10 cellular contexts compared by ENCODE assay signal in the genomic region with DNA sequence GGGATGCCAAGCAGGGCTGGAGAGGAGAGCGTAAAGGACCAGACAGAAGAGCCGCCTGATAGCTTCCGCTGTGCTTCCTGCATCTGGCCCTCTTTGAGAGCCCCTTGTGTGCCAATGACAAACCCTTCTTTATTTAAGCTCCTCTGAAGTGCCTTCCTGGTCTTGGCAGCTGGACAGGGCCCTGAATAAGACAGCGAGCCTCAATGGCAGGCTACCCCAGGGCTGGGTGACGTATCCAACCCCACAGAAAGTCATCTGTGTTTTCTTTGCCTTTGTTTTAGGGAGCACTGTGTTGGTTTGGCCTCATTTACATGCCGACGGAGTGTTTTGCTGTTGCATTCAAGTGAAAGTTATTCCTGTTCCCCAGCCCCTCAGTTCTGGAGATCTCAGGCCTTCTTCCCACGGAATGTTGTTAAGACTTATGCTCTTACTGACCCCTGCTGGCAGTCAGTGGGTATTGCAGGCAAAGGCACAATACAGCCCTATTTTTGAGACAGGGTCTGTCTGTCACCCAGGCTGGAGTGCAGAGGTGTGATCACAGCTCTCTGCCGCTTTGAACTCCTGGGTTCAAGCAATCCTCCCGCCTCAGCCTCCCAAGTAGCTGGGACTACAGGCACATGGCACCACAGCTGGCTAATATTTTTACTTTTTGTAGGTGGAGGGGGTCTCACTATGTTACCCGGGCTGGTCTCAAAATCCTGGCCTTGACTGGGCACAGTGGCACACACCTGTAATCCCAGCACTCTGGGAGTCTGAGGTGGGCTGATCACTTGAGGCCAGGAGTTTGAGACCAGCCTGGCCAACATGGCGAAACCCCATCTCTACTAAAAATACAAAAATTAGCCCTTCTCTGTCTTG. TPM values are rescaled to one million over a fixed set of nuclear protein-coding genes. Genes with fewer than 3 reads are reported as not detected.
DNase-seq lines count a peak whose midpoint lies in the region; ATAC-seq, FAIRE-seq and TF ChIP-seq lines count a peak whose summit lies in the region.
"Had no signal": no experiment of that assay in that cellular context is flagged by ENCODE, and none has a peak within 500 bp of the region (broad histone marks: within the 10 kb centered on the region; RNA-seq: fewer than 3 reads in every experiment).

No MANE protein-coding gene starts in this region.

- H3K4me3 Mint-ChIP-seq in CD14-positive monocyte = no peak overlapping the region
- H3K4me3 Mint-ChIP-seq in T-helper 2 cell treated with Interferon-gamma antibody and Interleukin-4, amounts not matched to agents 5 μg/mL and 100 μg/mL, for 36 hours = no peak overlapping the region
- no peak overlapping the region for H3K4me3 Mint-ChIP-seq in CD4-positive, alpha-beta memory T cell

- no peak for DNase-seq in CD14-positive monocyte (ENCODE audit: low spot score)
- DNase-seq in GM13976 (ENCODE audit: low spot score) = no peak
- DNase-seq in SK-MEL-5 (ENCODE audit: low read depth, low spot score) = peak; percentile 83
- DNase-seq in kidney = no peak
- DNase-seq in T-helper 2 cell treated with Interferon-gamma antibody and Interleukin-4, amounts not matched to agents 5 μg/mL and 100 μg/mL, for 36 hours (ENCODE audit: low spot score) = no peak
- DNase-seq in CD4-positive, alpha-beta memory T cell = no peak
- DNase-seq: GM23248 had no signal

- H3K36me3 Mint-ChIP-seq in CD14-positive monocyte = no peaks in the 10 kb centered on the region
- H3K36me3 Mint-ChIP-seq in T-helper 2 cell treated with Interferon-gamma antibody and Interleukin-4, amounts not matched to agents 5 μg/mL and 100 μg/mL, for 36 hours (ENCODE audit: low read depth) = no peaks in the 10 kb centered on the region
- peaks cover 2 to 7% of the 10 kb centered on the region in 2 donors for H3K36me3 Mint-ChIP-seq in CD4-positive, alpha-beta memory T cell

- intact Hi-C loops in CD14-positive monocyte (cut with micrococcal nuclease) (no loop called here), kidney (cut with DNase I) (no loop called here)
- intact Hi-C loops in CD4-positive, alpha-beta memory T cell (cut with micrococcal nuclease) = no loop called here

- ATAC-seq in HG03469 (IDR thresholded peaks at IDR 0.05; ENCODE audit: unreplicated experiment) (no peak), GM18502 (IDR thresholded peaks at IDR 0.05; ENCODE audit: poor library complexity, unreplicated experiment) (no peak)

- no peaks in the 10 kb centered on the region for H3K36me3 ChIP-seq in kidney (ENCODE audit: control insufficient read depth in 1 of 2, insufficient read depth in 2 of 2, low read length in 2 of 2)
- H3K36me3 ChIP-seq in CD4-positive, alpha-beta memory T cell (ENCODE audit: insufficient read depth, low read length) = no peaks in the 10 kb centered on the region

- peaks cover 4 to 10% of the 10 kb centered on the region in 2 donors for H3K9me3 ChIP-seq in kidney (ENCODE audit: control insufficient read depth in 1 of 2, low read length in 2 of 2)
- peaks cover 0 to 15% of the 10 kb centered on the region in 2 donors for H3K9me3 ChIP-seq in CD4-positive, alpha-beta memory T cell (ENCODE audit: control insufficient read depth in 1 of 2, low read length in 2 of 2)

- CTCF ChIA-PET in CD4-positive, alpha-beta memory T cell (lab: Charles Lee; ENCODE audit: partially characterized antibody) = interaction anchor here (1.3 kb wide), 1 partner anchor 10 kb away, joined by 4 read pairs; no protein-coding TSS in a partner anchor

- no peak overlapping the region for H3K27ac Mint-ChIP-seq in CD14-positive monocyte
- H3K27ac Mint-ChIP-seq in T-helper 2 cell treated with Interferon-gamma antibody and Interleukin-4, amounts not matched to agents 5 μg/mL and 100 μg/mL, for 36 hours = no peak overlapping the region
- H3K27ac Mint-ChIP-seq in CD4-positive, alpha-beta memory T cell = no peak overlapping the region

- no peak overlapping the region for H3K4me3 ChIP-seq in kidney (ENCODE audit: low read length in 2 of 2)
- no peak overlapping the region for H3K4me3 ChIP-seq in CD4-positive, alpha-beta memory T cell (ENCODE audit: low read length in 2 of 2)
- H3K4me3 ChIP-seq: GM23248 had no signal

- in situ Hi-C loops in GM13976 (cut with MboI; ENCODE audit: low sequenced_read_pairs, unreplicated experiment) (no loop called here), SK-MEL-5 (cut with HindIII; ENCODE audit: low pct_unique_long_range_greater_than_20kb, low sequenced_read_pairs) (no loop called here)

- no peak for FAIRE-seq in kidney (lab: Jason Lieb, UNC)

- H3K9me3 Mint-ChIP-seq in CD14-positive monocyte = peaks cover 11 to 30% (median 20%) of the 10 kb centered on the region in 7 donors
- peaks cover 20% of the 10 kb centered on the region for H3K9me3 Mint-ChIP-seq in T-helper 2 cell treated with Interferon-gamma antibody and Interleukin-4, amounts not matched to agents 5 μg/mL and 100 μg/mL, for 36 hours
- H3K9me3 Mint-ChIP-seq in CD4-positive, alpha-beta memory T cell = peaks cover 3 to 34% (median 23%) of the 10 kb centered on the region in 8 donors

- TF ChIP-seq CTCF in CD14-positive monocyte (IDR thresholded peaks at IDR 0.05) (peak; percentile 38), GM13976 (IDR thresholded peaks at IDR 0.05; ENCODE audit: borderline replicate concordance, control extremely low read depth, extremely low read depth, insufficient read depth, missing control alignments) (peak; percentile 55), kidney (IDR thresholded peaks at IDR 0.05; ENCODE audit: borderline replicate concordance, extremely low read depth, insufficient read depth) (peak; percentile 25)

- H3K4me1 ChIP-seq in kidney (ENCODE audit: control insufficient read depth in 1 of 2, insufficient read depth in 1 of 2, low read depth in 1 of 2, low read length in 2 of 2) = no peaks in the 10 kb centered on the region
- no peaks in the 10 kb centered on the region for H3K4me1 ChIP-seq in CD4-positive, alpha-beta memory T cell (ENCODE audit: insufficient read depth, low read length)

- H3K27ac ChIP-seq in kidney (ENCODE audit: low read depth in 2 of 2, low read length in 2 of 2) = no peak overlapping the region
- H3K27ac ChIP-seq in CD4-positive, alpha-beta memory T cell (ENCODE audit: low read depth, low read length) = no peak overlapping the region
- H3K27ac ChIP-seq: GM23248 had no signal

- no peaks in the 10 kb centered on the region for H3K27me3 ChIP-seq in CD4-positive, alpha-beta memory T cell (ENCODE audit: insufficient read depth, low read length)

- H3K27me3 Mint-ChIP-seq in CD14-positive monocyte (ENCODE audit: low read depth in 3 of 3) = peaks cover 2 to 8% (median 7%) of the 10 kb centered on the region in 3 donors
- H3K27me3 Mint-ChIP-seq in T-helper 2 cell treated with Interferon-gamma antibody and Interleukin-4, amounts not matched to agents 5 μg/mL and 100 μg/mL, for 36 hours (ENCODE audit: low read depth) = no peaks in the 10 kb centered on the region
- H3K27me3 Mint-ChIP-seq in CD4-positive, alpha-beta memory T cell = peaks cover 0 to 2% of the 10 kb centered on the region in 2 donors

- POLR2A ChIA-PET in CD4-positive, alpha-beta memory T cell (lab: Charles Lee; ENCODE audit: partially characterized antibody) = no interaction called here

- peaks cover 21% of the 10 kb centered on the region for H3K4me1 Mint-ChIP-seq in CD14-positive monocyte
- H3K4me1 Mint-ChIP-seq in T-helper 2 cell treated with Interferon-gamma antibody and Interleukin-4, amounts not matched to agents 5 μg/mL and 100 μg/mL, for 36 hours (ENCODE audit: low read depth) = no peaks in the 10 kb centered on the region
- H3K4me1 Mint-ChIP-seq in CD4-positive, alpha-beta memory T cell = no peaks in the 10 kb centered on the region

- H3K9ac ChIP-seq in kidney (ENCODE audit: low read length in 2 of 2) = no peak overlapping the region
- H3K9ac ChIP-seq: GM23248 had no signal

RNA-seq across cellular contexts. Expression of a gene that starts 16.8 kb away (rescaled TPM):
- polyA plus RNA-seq in CD14-positive monocyte (not detected), kidney (ENCODE audit: insufficient read depth, low read depth, low replicate concordance) (not detected)
- not detected in 2 replicates for total RNA-seq in SK-MEL-5 (2014; rRNA removed; shearing (Covaris generic))
- polyA plus RNA-seq in SK-MEL-5 (2015; cell fraction: cytosol; rRNA removed) = not detected in 2 replicates
- polyA plus RNA-seq in SK-MEL-5 (2015; cell fraction: nucleus; rRNA removed) = not detected in 2 replicates
- total RNA-seq in kidney = not detected
- total RNA-seq in CD4-positive, alpha-beta memory T cell = not detected
- not detected for polyA plus RNA-seq in CD4-positive, alpha-beta memory T cell
- total RNA-seq: GM23248, skeletal muscle tissue had no signal
- polyA plus RNA-seq: GM23248 had no signal
